In genomic region chr13:67630640-67631039, GRCh38 we compare ENCODE assay signal across 23 cellular contexts.
"Had no signal": no experiment of that assay in that cellular context is flagged by ENCODE, and none has a peak within 500 bp of the region (broad histone marks: within the 10 kb centered on the region; RNA-seq: fewer than 3 reads in every experiment).

No MANE protein-coding gene starts in this region.

- ATAC-seq: esophagus mucosa; heart left ventricle; left colon; left ventricle myocardium superior; sciatic nerve; stimulated activated naive B cell treated with anti-CD40 and anti-IgM and Interleukin-4, amounts not matched to agents 10 μg/mL and 1 μg/mL and 100 μg/mL, for 72 hours; stimulated activated naive CD8-positive, alpha-beta T cell treated with anti-CD3 and anti-CD28 coated beads, Interleukin-15, amount 100 ng/mL, for 72 hours; upper lobe of right lung had no signal

- H3K9me3 Mint-ChIP-seq: nephron; stimulated activated naive B cell treated with anti-CD40 and anti-IgM and Interleukin-4, amounts not matched to agents 10 μg/mL and 1 μg/mL and 100 μg/mL, for 72 hours had no signal

- H3K9ac ChIP-seq: parathyroid adenoma had no signal

- DNase-seq: dorsolateral prefrontal cortex; effector CD8-positive, alpha-beta T cell; heart left ventricle; hippocampal formation; left colon; left ventricle myocardium superior; mesenchymal stem cell; midbrain; stimulated activated CD4-positive, alpha-beta T cell treated with anti-CD3 and anti-CD28 coated beads, Interleukin-2, amount 100 ng/mL, for 24 hours; stimulated activated CD4-positive, alpha-beta T cell treated with anti-CD3 and anti-CD28 coated beads, Interleukin-4, amount 100 ng/mL, for 4 hours; stimulated activated naive B cell treated with anti-CD40 and anti-IgM and Interleukin-4, amounts not matched to agents 10 μg/mL and 1 μg/mL and 100 μg/mL, for 72 hours; stimulated activated naive CD8-positive, alpha-beta T cell treated with anti-CD3 and anti-CD28 coated beads, Interleukin-15, amount 100 ng/mL, for 72 hours; testis; upper lobe of right lung had no signal

- H3K4me3 Mint-ChIP-seq: nephron; stimulated activated naive B cell treated with anti-CD40 and anti-IgM and Interleukin-4, amounts not matched to agents 10 μg/mL and 1 μg/mL and 100 μg/mL, for 72 hours; stimulated activated naive CD8-positive, alpha-beta T cell treated with anti-CD3 and anti-CD28 coated beads, Interleukin-15, amount 100 ng/mL, for 72 hours had no signal

- H3K4me3 ChIP-seq: dorsolateral prefrontal cortex, heart left ventricle, lung, prostate gland, testis, tibial nerve, upper lobe of right lung, vagina had no signal

- H3K4me1 ChIP-seq: heart left ventricle, parathyroid adenoma, prostate gland, testis, tibial nerve, upper lobe of right lung, vagina had no signal

- H2AFZ ChIP-seq: parathyroid adenoma had no signal

- H3K9me3 ChIP-seq: heart left ventricle, prostate gland, testis, tibial nerve, upper lobe of right lung, vagina had no signal

- H3K36me3 Mint-ChIP-seq: stimulated activated naive B cell treated with anti-CD40 and anti-IgM and Interleukin-4, amounts not matched to agents 10 μg/mL and 1 μg/mL and 100 μg/mL, for 72 hours had no signal

- H3K27ac ChIP-seq: dorsolateral prefrontal cortex, heart left ventricle, parathyroid adenoma, prostate gland, testis, tibial nerve, upper lobe of right lung, vagina had no signal

- H3K27me3 ChIP-seq: dorsolateral prefrontal cortex, heart left ventricle, testis, tibial nerve, upper lobe of right lung, vagina had no signal

- H3K36me3 ChIP-seq: heart left ventricle, prostate gland, tibial nerve, upper lobe of right lung, vagina had no signal

- FAIRE-seq: endometrium had no signal

- H3K27ac Mint-ChIP-seq: nephron; stimulated activated naive B cell treated with anti-CD40 and anti-IgM and Interleukin-4, amounts not matched to agents 10 μg/mL and 1 μg/mL and 100 μg/mL, for 72 hours; stimulated activated naive CD8-positive, alpha-beta T cell treated with anti-CD3 and anti-CD28 coated beads, Interleukin-15, amount 100 ng/mL, for 72 hours had no signal

- H3K79me2 ChIP-seq: parathyroid adenoma had no signal

- H3K4me1 Mint-ChIP-seq: nephron; stimulated activated naive B cell treated with anti-CD40 and anti-IgM and Interleukin-4, amounts not matched to agents 10 μg/mL and 1 μg/mL and 100 μg/mL, for 72 hours; stimulated activated naive CD8-positive, alpha-beta T cell treated with anti-CD3 and anti-CD28 coated beads, Interleukin-15, amount 100 ng/mL, for 72 hours had no signal

- H3K27me3 Mint-ChIP-seq: stimulated activated naive B cell treated with anti-CD40 and anti-IgM and Interleukin-4, amounts not matched to agents 10 μg/mL and 1 μg/mL and 100 μg/mL, for 72 hours; stimulated activated naive CD8-positive, alpha-beta T cell treated with anti-CD3 and anti-CD28 coated beads, Interleukin-15, amount 100 ng/mL, for 72 hours had no signal
